Comparison of ENCODE assay signal across 13 cellular contexts in genomic region chr11:86551693-86552092, GRCh38.
DNase-seq lines count a peak whose midpoint lies in the region; ATAC-seq and TF ChIP-seq lines count a peak whose summit lies in the region.
"Had no signal": no experiment of that assay in that cellular context is flagged by ENCODE, and none has a peak within 500 bp of the region (broad histone marks: within the 10 kb centered on the region; RNA-seq: fewer than 3 reads in every experiment).

No MANE protein-coding gene starts in this region.

- H3K4me3 ChIP-seq in GM12865 (ENCODE audit: low read depth, low read length), result no peak overlapping the region
- H3K4me3 ChIP-seq in mammary epithelial cell (replicated peaks in 1 of 3; ENCODE audit: insufficient read depth in 1 of 3, low read depth in 2 of 3, low read length in 3 of 3), result no peak overlapping the region
- peak overlapping the region; percentile 10 for H3K4me3 ChIP-seq in osteoblast (ENCODE audit: insufficient read depth, low read length)
- no peak overlapping the region for H3K4me3 ChIP-seq in CD4-positive, alpha-beta memory T cell (ENCODE audit: low read length in 2 of 2)
- H3K4me3 ChIP-seq: coronary artery, HAP-1 had no signal

- H3K4me2 ChIP-seq in mammary epithelial cell (ENCODE audit: insufficient read depth, low read depth, low read length) (peak overlapping the region; percentile 49), osteoblast (ENCODE audit: insufficient read depth, low read length) (peak overlapping the region; percentile 65)

- CTCF ChIA-PET in mammary epithelial cell (lab: Charles Lee; ENCODE audit: low non-redundant PET), result no interaction called here
- CTCF ChIA-PET in CD4-positive, alpha-beta memory T cell (lab: Charles Lee; ENCODE audit: partially characterized antibody), result no interaction called here
- CTCF ChIA-PET in activated CD4-positive, alpha-beta T cell treated with anti-CD3 and anti-CD28 coated beads, Interleukin-2, amount 10 ng/mL, durations not matched to agents 7 days and 5 days (lab: Charles Lee), result no interaction called here

- WGBS in mammary epithelial cell (ENCODE audit: low coverage, missing lambda C conversion rate), result 36% methylated on average over 3 of the region's 3 CpGs

- no peaks in the 10 kb centered on the region for H3K36me3 Mint-ChIP-seq in CD4-positive, alpha-beta memory T cell
- no peaks in the 10 kb centered on the region for H3K36me3 Mint-ChIP-seq in activated CD4-positive, alpha-beta T cell treated with anti-CD3 and anti-CD28 coated beads, Interleukin-2, amount 10 ng/mL, durations not matched to agents 7 days and 5 days (ENCODE audit: low read depth)

- POLR2A ChIA-PET in CD4-positive, alpha-beta memory T cell (lab: Charles Lee; ENCODE audit: partially characterized antibody), result no interaction called here
- POLR2A ChIA-PET in activated CD4-positive, alpha-beta T cell treated with anti-CD3 and anti-CD28 coated beads, Interleukin-2, amount 10 ng/mL, durations not matched to agents 7 days and 5 days (lab: Charles Lee), result no interaction called here

- H3K27me3 ChIP-seq in mammary epithelial cell (ENCODE audit: insufficient read depth, low read length) (no peaks in the 10 kb centered on the region), osteoblast (ENCODE audit: insufficient read depth, low read length) (no peaks in the 10 kb centered on the region)
- no peaks in the 10 kb centered on the region for H3K27me3 ChIP-seq in CD4-positive, alpha-beta memory T cell (ENCODE audit: insufficient read depth, low read length)

- H3K9ac ChIP-seq in mammary epithelial cell (ENCODE audit: insufficient read depth, low read length), result no peak overlapping the region

- H3K27ac Mint-ChIP-seq in CD4-positive, alpha-beta memory T cell, result no peak overlapping the region
- no peak overlapping the region for H3K27ac Mint-ChIP-seq in activated CD4-positive, alpha-beta T cell treated with anti-CD3 and anti-CD28 coated beads, Interleukin-2, amount 10 ng/mL, durations not matched to agents 7 days and 5 days
- H3K27ac Mint-ChIP-seq: activated T-cell treated with anti-CD3 and anti-CD28 coated beads, Interleukin-2, amount 50 U/mL, for 24 hours; CD4-positive, alpha-beta T cell had no signal

- dilution Hi-C loops in mammary epithelial cell (cut with HindIII; ENCODE audit: low sequenced_read_pairs), result no loop called here

- H4K20me1 ChIP-seq in mammary epithelial cell (ENCODE audit: insufficient read depth, low read length) (no peaks in the 10 kb centered on the region), osteoblast (ENCODE audit: insufficient read depth, low read length) (no peaks in the 10 kb centered on the region)

- peaks cover 28% of the 10 kb centered on the region for H3K4me1 ChIP-seq in mammary epithelial cell (ENCODE audit: insufficient read depth, low read length)
- H3K4me1 ChIP-seq in osteoblast (ENCODE audit: insufficient read depth, low read length), result peaks cover 33% of the 10 kb centered on the region
- no peaks in the 10 kb centered on the region for H3K4me1 ChIP-seq in CD4-positive, alpha-beta memory T cell (ENCODE audit: insufficient read depth, low read length)
- H3K4me1 ChIP-seq: HAP-1 had no signal

- TF ChIP-seq CTCF in GM12865 (IDR thresholded peaks at IDR 0.05; ENCODE audit: insufficient read depth, low read depth, low read length, missing control alignments) (no peak), mammary epithelial cell (conservative IDR thresholded peaks at IDR 0.05 in 1 of 2, IDR thresholded peaks at IDR 0.05 in 1 of 2; ENCODE audit: extremely low read depth in 1 of 2, insufficient read depth in 1 of 2, low read depth in 1 of 2, low read length in 2 of 2) (no peak), osteoblast (IDR thresholded peaks at IDR 0.05; ENCODE audit: extremely low read depth, low read depth, low read length) (no peak)

- H2AFZ ChIP-seq in mammary epithelial cell (ENCODE audit: low read depth, low read length) (peak overlapping the region; percentile 22), osteoblast (ENCODE audit: low read length) (no peak overlapping the region)

- intact Hi-C loops in mammary epithelial cell (cut with micrococcal nuclease), result no loop called here
- intact Hi-C loops in CD4-positive, alpha-beta memory T cell (cut with micrococcal nuclease), result no loop called here

- DNase-seq in GM12865 (ENCODE audit: low read depth) (peak; percentile 20), mammary epithelial cell (no peak), osteoblast (ENCODE audit: insufficient read length, low spot score, missing footprints) (no peak), nucleus accumbens (lab: John Stamatoyannopoulos, UW) (no peak)
- no peak for DNase-seq in CD4-positive, alpha-beta memory T cell
- DNase-seq in central memory CD4-positive, alpha-beta T cell, result no peak
- DNase-seq in activated CD4-positive, alpha-beta T cell treated with anti-CD3 and anti-CD28 coated beads, Interleukin-2, amount 10 ng/mL, durations not matched to agents 7 days and 5 days, result no peak
- DNase-seq: activated T-cell treated with anti-CD3 and anti-CD28 coated beads, Interleukin-2, amount 50 U/mL, for 24 hours; CD4-positive, alpha-beta T cell; NCI-H446 treated with DMSO at 0.1 percent for 48 hours had no signal

- peak; percentile 41 for ATAC-seq in HG02973 (IDR thresholded peaks at IDR 0.05; ENCODE audit: unreplicated experiment)

- no peaks in the 10 kb centered on the region for H3K9me3 Mint-ChIP-seq in CD4-positive, alpha-beta memory T cell
- no peaks in the 10 kb centered on the region for H3K9me3 Mint-ChIP-seq in activated CD4-positive, alpha-beta T cell treated with anti-CD3 and anti-CD28 coated beads, Interleukin-2, amount 10 ng/mL, durations not matched to agents 7 days and 5 days
- H3K9me3 Mint-ChIP-seq: activated T-cell treated with anti-CD3 and anti-CD28 coated beads, Interleukin-2, amount 50 U/mL, for 24 hours; CD4-positive, alpha-beta T cell had no signal

- H3K27ac ChIP-seq in mammary epithelial cell (ENCODE audit: insufficient read depth, low read depth, low read length), result no peak overlapping the region
- peak overlapping the region; percentile 40 for H3K27ac ChIP-seq in osteoblast (ENCODE audit: low read depth, low read length)
- no peak overlapping the region for H3K27ac ChIP-seq in CD4-positive, alpha-beta memory T cell (ENCODE audit: low read depth, low read length)

- no peak overlapping the region for H3K4me3 Mint-ChIP-seq in CD4-positive, alpha-beta memory T cell
- H3K4me3 Mint-ChIP-seq in activated CD4-positive, alpha-beta T cell treated with anti-CD3 and anti-CD28 coated beads, Interleukin-2, amount 10 ng/mL, durations not matched to agents 7 days and 5 days, result no peak overlapping the region
- H3K4me3 Mint-ChIP-seq: activated T-cell treated with anti-CD3 and anti-CD28 coated beads, Interleukin-2, amount 50 U/mL, for 24 hours; CD4-positive, alpha-beta T cell had no signal

- BruUV-seq in mammary epithelial cell (replicated peaks; lab: Mats Ljungman, UMichigan), result no TSS peak

- H3K4me1 Mint-ChIP-seq in CD4-positive, alpha-beta memory T cell, result no peaks in the 10 kb centered on the region
- H3K4me1 Mint-ChIP-seq in activated CD4-positive, alpha-beta T cell treated with anti-CD3 and anti-CD28 coated beads, Interleukin-2, amount 10 ng/mL, durations not matched to agents 7 days and 5 days, result no peaks in the 10 kb centered on the region

- peaks cover 3 to 5% of the 10 kb centered on the region in 2 donors for H3K27me3 Mint-ChIP-seq in CD4-positive, alpha-beta memory T cell
- no peaks in the 10 kb centered on the region for H3K27me3 Mint-ChIP-seq in activated CD4-positive, alpha-beta T cell treated with anti-CD3 and anti-CD28 coated beads, Interleukin-2, amount 10 ng/mL, durations not matched to agents 7 days and 5 days
- H3K27me3 Mint-ChIP-seq: activated T-cell treated with anti-CD3 and anti-CD28 coated beads, Interleukin-2, amount 50 U/mL, for 24 hours; CD4-positive, alpha-beta T cell had no signal

- no peaks in the 10 kb centered on the region for H3K79me2 ChIP-seq in mammary epithelial cell (ENCODE audit: insufficient read depth, low read length)
- H3K79me2 ChIP-seq in osteoblast (ENCODE audit: insufficient read depth, low read length), result no peaks in the 10 kb centered on the region

- H3K9me3 ChIP-seq in mammary epithelial cell (replicated peaks; ENCODE audit: insufficient read depth, low read length) (no peaks in the 10 kb centered on the region), osteoblast (ENCODE audit: low read depth, low read length) (no peaks in the 10 kb centered on the region)
- H3K9me3 ChIP-seq in CD4-positive, alpha-beta memory T cell (ENCODE audit: control insufficient read depth in 1 of 2, low read length in 2 of 2), result no peaks in the 10 kb centered on the region
- H3K9me3 ChIP-seq: HAP-1 had no signal

- H3K36me3 ChIP-seq in mammary epithelial cell (ENCODE audit: insufficient read depth, low read length) (no peaks in the 10 kb centered on the region), osteoblast (ENCODE audit: insufficient read depth, low read length) (no peaks in the 10 kb centered on the region)
- no peaks in the 10 kb centered on the region for H3K36me3 ChIP-seq in CD4-positive, alpha-beta memory T cell (ENCODE audit: insufficient read depth, low read length)
- H3K36me3 ChIP-seq: HAP-1 had no signal

- in situ Hi-C loops in mammary epithelial cell (cut with MboI; ENCODE audit: low sequenced_read_pairs in 2 of 2), result no loop called here
